In the genomic region with DNA sequence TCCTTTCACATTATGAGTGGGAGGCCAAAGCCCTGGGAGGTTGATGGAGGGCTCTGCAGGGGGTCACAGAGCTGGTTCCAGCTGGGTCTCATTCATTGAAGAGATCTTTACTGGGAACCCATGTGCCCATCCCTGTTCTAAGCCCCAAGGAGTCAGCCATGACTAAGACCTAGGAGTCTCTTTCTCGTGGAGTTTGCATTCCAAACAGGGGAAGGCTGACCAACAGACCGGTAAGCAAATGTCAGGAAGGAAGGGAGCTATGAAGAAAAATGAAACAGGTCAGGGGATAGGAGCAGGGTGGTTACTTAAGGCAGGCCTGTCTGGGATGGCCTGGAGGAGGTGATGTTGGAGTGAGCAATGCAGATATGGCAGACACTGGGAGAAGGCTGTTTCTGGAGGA, we compare ENCODE assay signal across 24 cellular contexts. TPM values are rescaled to one million over a fixed set of nuclear protein-coding genes. Genes with fewer than 3 reads are reported as not detected.
"Had no signal": no experiment of that assay in that cellular context is flagged by ENCODE, and none has a peak within 500 bp of the region (broad histone marks: within the 10 kb centered on the region; RNA-seq: fewer than 3 reads in every experiment).

No MANE protein-coding gene starts in this region.

- H3K27ac ChIP-seq: adrenal gland, breast epithelium, SJSA1 had no signal

- H3K4me1 ChIP-seq: adrenal gland, breast epithelium, SJSA1 had no signal

- H3K9me3 ChIP-seq: adrenal gland, breast epithelium, MG63, SJSA1 had no signal

- H3K36me3 ChIP-seq: adrenal gland, breast epithelium, MG63, SJSA1 had no signal

- H3K27me3 ChIP-seq: breast epithelium, MG63 had no signal

- H3K4me3 ChIP-seq: adrenal gland, breast epithelium, MG63, SJSA1 had no signal

- DNase-seq: activated CD4-positive, alpha-beta T cell treated with anti-CD3 and anti-CD28 coated beads for 48 hours; activated CD4-positive, alpha-beta T cell treated with anti-CD3 and anti-CD28 coated beads, Interleukin-2, amount 50 U/mL, for 4 hours; activated CD4-positive, CD25-positive, alpha-beta regulatory T cell treated with anti-CD3 and anti-CD28 coated beads, Interleukin-2, amount 50 U/mL, for 72 hours; activated CD8-positive, alpha-beta memory T cell treated with anti-CD3 and anti-CD28 coated beads, Interleukin-2, amount 50 U/mL, for 48 hours; activated CD8-positive, alpha-beta T cell treated with anti-CD3 and anti-CD28 coated beads, Interleukin-2, amount 10 ng/mL, durations not matched to agents 7 days and 5 days; activated naive CD4-positive, alpha-beta T cell treated with anti-CD3 and anti-CD28 coated beads, Interleukin-2, amount 50 U/mL, for 16 hours; activated naive CD8-positive, alpha-beta T cell treated with anti-CD3 and anti-CD28 coated beads, Interleukin-2, amount 10 ng/mL, durations not matched to agents 7 days and 5 days; activated T-cell treated with anti-CD3 and anti-CD28 coated beads, Interleukin-2, amount 50 U/mL, for 1 hour; adrenal gland; anterior cingulate cortex; caudate nucleus; MG63; MV-4-11; NCI-H1105; NCI-H1436; NCI-H187; NCI-H2081 treated with DMSO at 0.1 percent for 48 hours; NCI-H82; RPMI8226; SHP77 had no signal

RNA-seq across cellular contexts. Expression of a gene that starts 31.5 kb away (rescaled TPM):
- total RNA-seq: activated CD8-positive, alpha-beta T cell treated with anti-CD3 and anti-CD28 coated beads, Interleukin-2, amount 10 ng/mL, durations not matched to agents 7 days and 5 days; activated naive CD8-positive, alpha-beta T cell treated with anti-CD3 and anti-CD28 coated beads, Interleukin-2, amount 10 ng/mL, durations not matched to agents 7 days and 5 days; NCI-H460; OCI-LY7; SJSA1 had no signal

RNA-seq across cellular contexts. Expression of a gene that starts 46.3 kb away (rescaled TPM):
- total RNA-seq: activated CD8-positive, alpha-beta T cell treated with anti-CD3 and anti-CD28 coated beads, Interleukin-2, amount 10 ng/mL, durations not matched to agents 7 days and 5 days; activated naive CD8-positive, alpha-beta T cell treated with anti-CD3 and anti-CD28 coated beads, Interleukin-2, amount 10 ng/mL, durations not matched to agents 7 days and 5 days; breast epithelium; NCI-H460; OCI-LY7; SJSA1 had no signal
- polyA plus RNA-seq: adrenal gland had no signal
